In genomic region chr2:102181376-102181775, GRCh38 we compare ENCODE assay signal across 1 cellular context.
TF ChIP-seq lines count a peak whose summit lies in the region.

No MANE protein-coding gene starts in this region.

TF ChIP-seq in GM23338, 12 proteins besides CTCF, POLR2A, EP300 and RAD21 (continued from another document):
- TF ChIP-seq, protein P1, sequence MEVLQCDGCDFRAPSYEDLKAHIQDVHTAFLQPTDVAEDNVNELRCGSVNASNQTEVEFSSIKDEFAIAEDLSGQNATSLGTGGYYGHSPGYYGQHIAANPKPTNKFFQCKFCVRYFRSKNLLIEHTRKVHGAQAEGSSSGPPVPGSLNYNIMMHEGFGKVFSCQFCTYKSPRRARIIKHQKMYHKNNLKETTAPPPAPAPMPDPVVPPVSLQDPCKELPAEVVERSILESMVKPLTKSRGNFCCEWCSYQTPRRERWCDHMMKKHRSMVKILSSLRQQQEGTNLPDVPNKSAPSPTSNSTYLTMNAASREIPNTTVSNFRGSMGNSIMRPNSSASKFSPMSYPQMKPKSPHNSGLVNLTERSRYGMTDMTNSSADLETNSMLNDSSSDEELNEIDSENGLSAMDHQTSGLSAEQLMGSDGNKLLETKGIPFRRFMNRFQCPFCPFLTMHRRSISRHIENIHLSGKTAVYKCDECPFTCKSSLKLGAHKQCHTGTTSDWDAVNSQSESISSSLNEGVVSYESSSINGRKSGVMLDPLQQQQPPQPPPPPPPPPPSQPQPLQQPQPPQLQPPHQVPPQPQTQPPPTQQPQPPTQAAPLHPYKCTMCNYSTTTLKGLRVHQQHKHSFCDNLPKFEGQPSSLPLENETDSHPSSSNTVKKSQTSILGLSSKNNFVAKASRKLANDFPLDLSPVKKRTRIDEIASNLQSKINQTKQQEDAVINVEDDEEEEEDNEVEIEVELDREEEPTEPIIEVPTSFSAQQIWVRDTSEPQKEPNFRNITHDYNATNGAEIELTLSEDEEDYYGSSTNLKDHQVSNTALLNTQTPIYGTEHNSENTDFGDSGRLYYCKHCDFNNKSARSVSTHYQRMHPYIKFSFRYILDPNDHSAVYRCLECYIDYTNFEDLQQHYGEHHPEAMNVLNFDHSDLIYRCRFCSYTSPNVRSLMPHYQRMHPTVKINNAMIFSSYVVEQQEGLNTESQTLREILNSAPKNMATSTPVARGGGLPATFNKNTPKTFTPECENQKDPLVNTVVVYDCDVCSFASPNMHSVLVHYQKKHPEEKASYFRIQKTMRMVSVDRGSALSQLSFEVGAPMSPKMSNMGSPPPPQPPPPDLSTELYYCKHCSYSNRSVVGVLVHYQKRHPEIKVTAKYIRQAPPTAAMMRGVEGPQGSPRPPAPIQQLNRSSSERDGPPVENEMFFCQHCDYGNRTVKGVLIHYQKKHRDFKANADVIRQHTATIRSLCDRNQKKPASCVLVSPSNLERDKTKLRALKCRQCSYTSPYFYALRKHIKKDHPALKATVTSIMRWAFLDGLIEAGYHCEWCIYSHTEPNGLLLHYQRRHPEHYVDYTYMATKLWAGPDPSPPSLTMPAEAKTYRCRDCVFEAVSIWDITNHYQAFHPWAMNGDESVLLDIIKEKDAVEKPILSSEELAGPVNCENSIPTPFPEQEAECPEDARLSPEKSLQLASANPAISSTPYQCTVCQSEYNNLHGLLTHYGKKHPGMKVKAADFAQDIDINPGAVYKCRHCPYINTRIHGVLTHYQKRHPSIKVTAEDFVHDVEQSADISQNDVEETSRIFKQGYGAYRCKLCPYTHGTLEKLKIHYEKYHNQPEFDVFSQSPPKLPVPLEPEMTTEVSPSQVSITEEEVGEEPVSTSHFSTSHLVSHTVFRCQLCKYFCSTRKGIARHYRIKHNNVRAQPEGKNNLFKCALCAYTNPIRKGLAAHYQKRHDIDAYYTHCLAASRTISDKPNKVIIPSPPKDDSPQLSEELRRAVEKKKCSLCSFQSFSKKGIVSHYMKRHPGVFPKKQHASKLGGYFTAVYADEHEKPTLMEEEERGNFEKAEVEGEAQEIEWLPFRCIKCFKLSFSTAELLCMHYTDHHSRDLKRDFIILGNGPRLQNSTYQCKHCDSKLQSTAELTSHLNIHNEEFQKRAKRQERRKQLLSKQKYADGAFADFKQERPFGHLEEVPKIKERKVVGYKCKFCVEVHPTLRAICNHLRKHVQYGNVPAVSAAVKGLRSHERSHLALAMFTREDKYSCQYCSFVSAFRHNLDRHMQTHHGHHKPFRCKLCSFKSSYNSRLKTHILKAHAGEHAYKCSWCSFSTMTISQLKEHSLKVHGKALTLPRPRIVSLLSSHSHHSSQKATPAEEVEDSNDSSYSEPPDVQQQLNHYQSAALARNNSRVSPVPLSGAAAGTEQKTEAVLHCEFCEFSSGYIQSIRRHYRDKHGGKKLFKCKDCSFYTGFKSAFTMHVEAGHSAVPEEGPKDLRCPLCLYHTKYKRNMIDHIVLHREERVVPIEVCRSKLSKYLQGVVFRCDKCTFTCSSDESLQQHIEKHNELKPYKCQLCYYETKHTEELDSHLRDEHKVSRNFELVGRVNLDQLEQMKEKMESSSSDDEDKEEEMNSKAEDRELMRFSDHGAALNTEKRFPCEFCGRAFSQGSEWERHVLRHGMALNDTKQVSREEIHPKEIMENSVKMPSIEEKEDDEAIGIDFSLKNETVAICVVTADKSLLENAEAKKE (CRISPR knock-in tag; IDR thresholded peaks at IDR 0.05): no peak
- no peak for TF ChIP-seq JUNB (IDR thresholded peaks at IDR 0.05; ENCODE audit: unreplicated experiment)
- no peak for TF ChIP-seq REST (IDR thresholded peaks at IDR 0.05; ENCODE audit: unreplicated experiment)
- no peak for TF ChIP-seq ZNF114 (CRISPR knock-in tag; IDR thresholded peaks at IDR 0.05)
- TF ChIP-seq EZH2phosphoT487 (IDR thresholded peaks at IDR 0.05; ENCODE audit: unreplicated experiment): no peak
- TF ChIP-seq STAT1 (IDR thresholded peaks at IDR 0.05; ENCODE audit: unreplicated experiment): no peak
